ENCODE assay signal across 17 cellular contexts in the genomic region with DNA sequence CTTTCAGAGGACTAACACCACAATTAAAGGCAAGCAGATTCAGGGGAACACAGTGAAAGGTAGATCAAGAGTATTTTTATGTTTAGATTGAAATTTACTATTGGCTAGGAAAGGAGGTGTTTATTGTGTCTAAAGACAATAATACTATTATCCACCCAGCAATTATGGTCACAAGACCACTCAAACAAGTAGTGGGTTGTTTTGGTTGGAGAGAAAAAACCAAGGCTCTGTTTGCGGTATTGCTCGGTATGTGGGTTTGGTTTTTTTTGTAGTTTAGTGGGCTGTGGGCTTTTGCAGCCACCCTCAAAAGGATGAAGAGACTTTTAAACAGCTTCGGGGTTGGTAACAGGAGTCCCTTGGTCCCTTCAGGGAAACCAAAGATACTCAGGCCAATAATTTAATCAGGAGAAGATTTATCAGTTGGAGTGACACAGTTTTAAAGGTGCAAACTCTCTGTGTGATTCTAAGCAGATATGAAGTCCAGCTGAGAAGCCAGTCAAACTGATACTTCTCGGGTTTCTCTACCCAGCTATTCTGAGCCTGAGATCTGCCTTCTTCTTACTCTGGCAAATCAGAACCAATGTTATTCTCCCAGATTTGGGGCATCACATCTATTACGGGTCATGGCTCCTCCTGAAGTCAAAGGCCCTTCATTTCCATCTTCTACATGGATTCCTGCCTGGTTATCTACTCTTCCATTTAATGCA. TPM values are rescaled to one million over a fixed set of nuclear protein-coding genes. Genes with fewer than 3 reads are reported as not detected.
DNase-seq lines count a peak whose midpoint lies in the region; ATAC-seq and TF ChIP-seq lines count a peak whose summit lies in the region.
"Had no signal": no experiment of that assay in that cellular context is flagged by ENCODE, and none has a peak within 500 bp of the region (broad histone marks: within the 10 kb centered on the region; RNA-seq: fewer than 3 reads in every experiment).

No MANE protein-coding gene starts in this region.

- intact Hi-C loops in A673 (cut with micrococcal nuclease; ENCODE audit: unreplicated experiment) = no loop called here

- DNase-seq in A673 (ENCODE audit: low spot score) (no peak), DMS153 treated with DMSO at 0.1 percent for 48 hours (lab: John Stamatoyannopoulos, UW; ENCODE audit: unreplicated experiment) (no peak), HuH-7.5 (ENCODE audit: low spot score) (no peak), KG1 (lab: John Stamatoyannopoulos, UW) (no peak)
- no peak for DNase-seq in activated T-cell treated with anti-CD3 and anti-CD28 coated beads, Interleukin-2, amount 50 U/mL, for 1 hour
- DNase-seq: 8988T; activated T-cell treated with anti-CD3 and anti-CD28 coated beads for 4 hours; effector memory CD4-positive, alpha-beta T cell; gastrocnemius medialis; HCEC 1CT; NCI-H1436 had no signal

- no peak for TF ChIP-seq CTCF in A673 (conservative IDR thresholded peaks at IDR 0.05; ENCODE audit: low read depth, low read length)

- H3K27ac ChIP-seq in A673 (ENCODE audit: low read depth, low read length, poor library complexity, severe bottlenecking) = peak overlapping the region; percentile 51
- H3K27ac ChIP-seq: ascending aorta, gastrocnemius medialis, thoracic aorta had no signal

- no peak overlapping the region for H3K4me3 ChIP-seq in A673 (ENCODE audit: low read depth, low read length, poor library complexity, severe bottlenecking)
- H3K4me3 ChIP-seq: ascending aorta, gastrocnemius medialis, thoracic aorta had no signal

- peak; percentile 57 for ATAC-seq in GM19328 (IDR thresholded peaks at IDR 0.05; ENCODE audit: unreplicated experiment)
- ATAC-seq in HG02763 (IDR thresholded peaks at IDR 0.05; ENCODE audit: unreplicated experiment) = peak; percentile 55
- ATAC-seq in HG03558 (IDR thresholded peaks at IDR 0.05; ENCODE audit: extremely low read depth, unreplicated experiment) = peak; percentile 45
- ATAC-seq: gastrocnemius medialis, HepG2 had no signal

- peaks cover 63% of the 10 kb centered on the region for H3K4me1 ChIP-seq in A673 (ENCODE audit: insufficient read depth, low read length, poor library complexity, severe bottlenecking)
- H3K4me1 ChIP-seq: ascending aorta, gastrocnemius medialis had no signal

- CTCF ChIA-PET in A673 (lab: Charles Lee) = no interaction called here

- no peaks in the 10 kb centered on the region for H3K9me3 ChIP-seq in A673 (ENCODE audit: low read depth, low read length, poor library complexity, severe bottlenecking)
- H3K9me3 ChIP-seq: ascending aorta, gastrocnemius medialis, thoracic aorta had no signal

- H3K36me3 ChIP-seq in A673 (ENCODE audit: insufficient read depth, low read length, poor library complexity, severe bottlenecking) = no peaks in the 10 kb centered on the region
- H3K36me3 ChIP-seq: ascending aorta, gastrocnemius medialis, thoracic aorta had no signal

- no TSS peak for BruUV-seq in A673 (replicated peaks; lab: Mats Ljungman, UMichigan)

- H3K27me3 ChIP-seq in A673 (replicated peaks; ENCODE audit: insufficient read depth, low read depth, low read length, poor library complexity) = no peaks in the 10 kb centered on the region
- H3K27me3 ChIP-seq: ascending aorta, gastrocnemius medialis had no signal

- POLR2A ChIA-PET in A673 (lab: Charles Lee; ENCODE audit: low non-redundant PET) = no interaction called here

RNA-seq across cellular contexts. Expression of gene DCC, which starts 55.3 kb away (rescaled TPM):
- total RNA-seq in A673 (2021) = 93.0 and 99.5 TPM in 2 replicates
- total RNA-seq: ascending aorta, gastrocnemius medialis, HepG2, thoracic aorta had no signal
